1 cellular context compared by ENCODE assay signal in the genomic region with DNA sequence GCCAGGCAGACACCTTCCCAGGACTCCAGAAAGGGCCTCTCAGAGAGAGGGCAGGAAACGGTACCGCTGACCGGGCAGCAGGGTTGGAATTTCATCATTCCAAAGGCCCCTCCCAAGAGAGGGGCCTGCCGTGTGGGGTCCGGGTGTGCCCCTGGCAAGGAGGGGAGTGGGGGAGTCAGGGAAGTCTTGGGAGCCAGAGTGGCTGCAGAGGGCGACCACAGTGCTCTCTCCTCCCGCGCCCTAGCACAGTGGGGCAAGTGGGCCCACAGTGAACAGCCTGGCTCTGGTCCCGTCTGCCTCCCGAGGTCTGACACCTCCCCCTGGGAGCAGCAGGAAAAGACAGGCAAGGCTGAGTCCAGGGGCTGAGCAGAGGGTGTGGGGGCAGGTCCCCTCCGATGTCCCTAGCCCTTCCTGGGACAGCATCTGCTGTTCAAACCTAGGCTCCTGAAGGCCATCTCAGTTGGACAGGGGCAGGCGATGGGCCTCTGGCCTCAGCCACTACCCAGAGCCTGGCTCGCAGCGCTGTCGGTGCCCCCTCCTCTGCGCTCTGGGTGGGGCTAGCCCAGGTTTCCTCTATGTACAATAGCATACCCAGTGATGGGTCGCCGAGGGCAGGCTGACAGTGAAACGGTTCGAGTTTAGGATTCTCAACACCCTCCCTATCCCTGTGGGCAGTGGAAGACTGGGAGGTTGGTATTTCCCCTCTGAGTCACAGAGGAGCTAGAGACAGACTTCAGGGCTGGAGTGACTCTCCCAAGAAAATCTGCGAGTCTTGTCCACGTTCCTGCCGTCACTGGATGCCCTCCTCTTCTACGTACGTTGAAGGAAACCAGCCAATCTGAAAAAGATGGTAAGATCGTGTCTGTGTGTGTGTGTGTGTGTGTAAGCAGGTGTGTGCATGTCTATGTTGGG.
TF ChIP-seq lines count a peak whose summit lies in the region.

No MANE protein-coding gene starts in this region.

TF ChIP-seq in WTC11, 78 proteins besides CTCF, POLR2A, EP300 and RAD21:
- TF ChIP-seq TP53 (CRISPR knock-in tag; IDR thresholded peaks at IDR 0.05) = no peak
- TF ChIP-seq AFF4 (CRISPR knock-in tag; IDR thresholded peaks at IDR 0.05; ENCODE audit: borderline replicate concordance) = no peak
- no peak for TF ChIP-seq JAZF1 (CRISPR knock-in tag; IDR thresholded peaks at IDR 0.05)
- TF ChIP-seq ESRRA (CRISPR knock-in tag; IDR thresholded peaks at IDR 0.05; ENCODE audit: borderline replicate concordance) = no peak
- no peak for TF ChIP-seq ZNF121 (CRISPR knock-in tag; IDR thresholded peaks at IDR 0.05)
- TF ChIP-seq USF1 (CRISPR knock-in tag; IDR thresholded peaks at IDR 0.05) = no peak
- TF ChIP-seq CREM (CRISPR knock-in tag; IDR thresholded peaks at IDR 0.05) = no peak
- TF ChIP-seq, protein P1, sequence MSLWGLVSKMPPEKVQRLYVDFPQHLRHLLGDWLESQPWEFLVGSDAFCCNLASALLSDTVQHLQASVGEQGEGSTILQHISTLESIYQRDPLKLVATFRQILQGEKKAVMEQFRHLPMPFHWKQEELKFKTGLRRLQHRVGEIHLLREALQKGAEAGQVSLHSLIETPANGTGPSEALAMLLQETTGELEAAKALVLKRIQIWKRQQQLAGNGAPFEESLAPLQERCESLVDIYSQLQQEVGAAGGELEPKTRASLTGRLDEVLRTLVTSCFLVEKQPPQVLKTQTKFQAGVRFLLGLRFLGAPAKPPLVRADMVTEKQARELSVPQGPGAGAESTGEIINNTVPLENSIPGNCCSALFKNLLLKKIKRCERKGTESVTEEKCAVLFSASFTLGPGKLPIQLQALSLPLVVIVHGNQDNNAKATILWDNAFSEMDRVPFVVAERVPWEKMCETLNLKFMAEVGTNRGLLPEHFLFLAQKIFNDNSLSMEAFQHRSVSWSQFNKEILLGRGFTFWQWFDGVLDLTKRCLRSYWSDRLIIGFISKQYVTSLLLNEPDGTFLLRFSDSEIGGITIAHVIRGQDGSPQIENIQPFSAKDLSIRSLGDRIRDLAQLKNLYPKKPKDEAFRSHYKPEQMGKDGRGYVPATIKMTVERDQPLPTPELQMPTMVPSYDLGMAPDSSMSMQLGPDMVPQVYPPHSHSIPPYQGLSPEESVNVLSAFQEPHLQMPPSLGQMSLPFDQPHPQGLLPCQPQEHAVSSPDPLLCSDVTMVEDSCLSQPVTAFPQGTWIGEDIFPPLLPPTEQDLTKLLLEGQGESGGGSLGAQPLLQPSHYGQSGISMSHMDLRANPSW (CRISPR knock-in tag; conservative IDR thresholded peaks at IDR 0.05; ENCODE audit: low read depth) = no peak
- no peak for TF ChIP-seq MYBL2 (CRISPR knock-in tag; IDR thresholded peaks at IDR 0.05)
- no peak for TF ChIP-seq FOXJ3 (CRISPR knock-in tag; IDR thresholded peaks at IDR 0.05; ENCODE audit: borderline replicate concordance)
- TF ChIP-seq TCF7 (CRISPR knock-in tag; IDR thresholded peaks at IDR 0.05; ENCODE audit: low read depth) = no peak
- TF ChIP-seq USF2 (CRISPR knock-in tag; IDR thresholded peaks at IDR 0.05) = no peak
- no peak for TF ChIP-seq PRRX2 (CRISPR knock-in tag; IDR thresholded peaks at IDR 0.05)
- no peak for TF ChIP-seq NFYB (CRISPR knock-in tag; conservative IDR thresholded peaks at IDR 0.05; ENCODE audit: low read depth)
- TF ChIP-seq GRHL2 (CRISPR knock-in tag; IDR thresholded peaks at IDR 0.05; ENCODE audit: insufficient replicate concordance, severe bottlenecking) = no peak
- TF ChIP-seq, protein P2, sequence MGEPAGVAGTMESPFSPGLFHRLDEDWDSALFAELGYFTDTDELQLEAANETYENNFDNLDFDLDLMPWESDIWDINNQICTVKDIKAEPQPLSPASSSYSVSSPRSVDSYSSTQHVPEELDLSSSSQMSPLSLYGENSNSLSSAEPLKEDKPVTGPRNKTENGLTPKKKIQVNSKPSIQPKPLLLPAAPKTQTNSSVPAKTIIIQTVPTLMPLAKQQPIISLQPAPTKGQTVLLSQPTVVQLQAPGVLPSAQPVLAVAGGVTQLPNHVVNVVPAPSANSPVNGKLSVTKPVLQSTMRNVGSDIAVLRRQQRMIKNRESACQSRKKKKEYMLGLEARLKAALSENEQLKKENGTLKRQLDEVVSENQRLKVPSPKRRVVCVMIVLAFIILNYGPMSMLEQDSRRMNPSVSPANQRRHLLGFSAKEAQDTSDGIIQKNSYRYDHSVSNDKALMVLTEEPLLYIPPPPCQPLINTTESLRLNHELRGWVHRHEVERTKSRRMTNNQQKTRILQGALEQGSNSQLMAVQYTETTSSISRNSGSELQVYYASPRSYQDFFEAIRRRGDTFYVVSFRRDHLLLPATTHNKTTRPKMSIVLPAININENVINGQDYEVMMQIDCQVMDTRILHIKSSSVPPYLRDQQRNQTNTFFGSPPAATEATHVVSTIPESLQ (CRISPR knock-in tag; IDR thresholded peaks at IDR 0.05) = no peak
- TF ChIP-seq ZNF317 (CRISPR knock-in tag; IDR thresholded peaks at IDR 0.05; ENCODE audit: borderline replicate concordance, low read depth) = no peak
- TF ChIP-seq GTF2I (CRISPR knock-in tag; conservative IDR thresholded peaks at IDR 0.05) = no peak
- TF ChIP-seq ATF2 (CRISPR knock-in tag; IDR thresholded peaks at IDR 0.05; ENCODE audit: borderline replicate concordance, low read depth) = no peak
